In genomic region chr14:103711516-103712431, GRCh38 we compare ENCODE assay signal across 11 cellular contexts. TPM values are rescaled to one million over a fixed set of nuclear protein-coding genes. Genes with fewer than 3 reads are reported as not detected.
DNase-seq lines count a peak whose midpoint lies in the region; TF ChIP-seq lines count a peak whose summit lies in the region.
"Had no signal": no experiment of that assay in that cellular context is flagged by ENCODE, and none has a peak within 500 bp of the region (broad histone marks: within the 10 kb centered on the region; RNA-seq: fewer than 3 reads in every experiment).

No MANE protein-coding gene starts in this region.

- intact Hi-C loops in A673 (cut with micrococcal nuclease; ENCODE audit: unreplicated experiment): no loop called here

- no peaks in the 10 kb centered on the region for H3K36me3 Mint-ChIP-seq in nephron (ENCODE audit: low read depth)

- peak overlapping the region; percentile 67 for H3K27ac ChIP-seq in A673 (ENCODE audit: low read depth, low read length, poor library complexity, severe bottlenecking)
- H3K27ac ChIP-seq in duodenal mucosa (ENCODE audit: low read depth, low read length): peak overlapping the region; percentile 14

- no peaks in the 10 kb centered on the region for H3K9me2 ChIP-seq in Loucy (replicated peaks; ENCODE audit: low read depth, low read length)

- H3K36me3 ChIP-seq in A673 (ENCODE audit: insufficient read depth, low read length, poor library complexity, severe bottlenecking) (peaks cover 42% of the 10 kb centered on the region), Loucy (ENCODE audit: insufficient read depth, low read length) (peaks cover 20% of the 10 kb centered on the region; the same call in 1 of the 2 replicates), duodenal mucosa (ENCODE audit: control insufficient read depth in 1 of 2, insufficient read depth in 2 of 2, low read length in 2 of 2) (peaks cover 0 to 24% of the 10 kb centered on the region in 2 donors)

- H3K27ac Mint-ChIP-seq in nephron: peak overlapping the region in 1 of 3 experiments; percentile 26

- H3K4me1 ChIP-seq in A673 (ENCODE audit: insufficient read depth, low read length, poor library complexity, severe bottlenecking): peaks cover 24% of the 10 kb centered on the region
- peaks cover 12% of the 10 kb centered on the region for H3K4me1 ChIP-seq in Loucy (ENCODE audit: insufficient read depth, low read length, poor library complexity, severe bottlenecking)
- H3K4me1 ChIP-seq in duodenal mucosa (ENCODE audit: control insufficient read depth in 1 of 2, insufficient read depth in 2 of 2, low read length in 2 of 2): peaks cover 26 to 35% of the 10 kb centered on the region in 2 donors

- POLR2A ChIA-PET in A673 (lab: Charles Lee; ENCODE audit: low non-redundant PET): no interaction called here

- TF ChIP-seq CTCF in A673 (conservative IDR thresholded peaks at IDR 0.05; ENCODE audit: low read depth, low read length): no peak
- TF ChIP-seq CTCF in Loucy (conservative IDR thresholded peaks at IDR 0.05; ENCODE audit: low read length): no peak
- TF ChIP-seq CTCF in nephron (IDR thresholded peaks at IDR 0.05; ENCODE audit: unreplicated experiment in 3 of 3): no peak

- no peak overlapping the region for H3K9ac ChIP-seq in Loucy (ENCODE audit: low read depth, low read length, poor library complexity, severe bottlenecking)
- H3K9ac ChIP-seq in duodenal mucosa (ENCODE audit: low read depth in 1 of 2, low read length in 2 of 2): peak overlapping the region; percentile 4 to 28

- no peaks in the 10 kb centered on the region for H3K9me3 Mint-ChIP-seq in nephron
- H3K9me3 Mint-ChIP-seq: IgD-negative memory B cell had no signal

- no peaks in the 10 kb centered on the region for H3K27me3 Mint-ChIP-seq in nephron (ENCODE audit: low read depth)
- H3K27me3 Mint-ChIP-seq: IgD-negative memory B cell had no signal

- H2AFZ ChIP-seq in Loucy (ENCODE audit: low read length): no peak overlapping the region

- peak; percentile 58 for DNase-seq in A673 (ENCODE audit: low spot score)
- DNase-seq in glomerular visceral epithelial cell (ENCODE audit: extremely low spot score): no peak
- no peak for DNase-seq in GDM1 (lab: John Stamatoyannopoulos, UW)
- DNase-seq in middle frontal gyrus (ENCODE audit: extremely low spot score, low spot score): no peak
- DNase-seq in NCI-H1694 (lab: John Stamatoyannopoulos, UW): no peak
- DNase-seq: central memory CD4-positive, alpha-beta T cell; EL had no signal

- BruUV-seq in A673 (replicated peaks; lab: Mats Ljungman, UMichigan): no TSS peak

- CTCF ChIA-PET in A673 (lab: Charles Lee): no interaction called here

- H3K27me3 ChIP-seq in A673 (replicated peaks; ENCODE audit: insufficient read depth, low read depth, low read length, poor library complexity): no peaks in the 10 kb centered on the region
- H3K27me3 ChIP-seq in Loucy (ENCODE audit: insufficient read depth, low read length, poor library complexity, severe bottlenecking): no peaks in the 10 kb centered on the region
- H3K27me3 ChIP-seq in duodenal mucosa (ENCODE audit: control insufficient read depth in 1 of 2, insufficient read depth in 2 of 2, low read length in 2 of 2): no peaks in the 10 kb centered on the region

- peaks cover 31% of the 10 kb centered on the region for H3K79me2 ChIP-seq in Loucy (ENCODE audit: insufficient read depth, low read length)

- H3K4me2 ChIP-seq in Loucy (ENCODE audit: low read depth, low read length, poor library complexity, severe bottlenecking): peak overlapping the region; percentile 15

- no peaks in the 10 kb centered on the region for H3F3A ChIP-seq in Loucy (ENCODE audit: low read depth)

- peaks cover 15% of the 10 kb centered on the region for H3K4me1 Mint-ChIP-seq in nephron

- H3K4me3 ChIP-seq in A673 (ENCODE audit: low read depth, low read length, poor library complexity, severe bottlenecking) (no peak overlapping the region), Loucy (ENCODE audit: low read length, poor library complexity, severe bottlenecking) (no peak overlapping the region), duodenal mucosa (ENCODE audit: low read depth in 1 of 2, low read length in 2 of 2) (no peak overlapping the region)

- H4K20me1 ChIP-seq in Loucy (ENCODE audit: insufficient read depth, low read length, poor library complexity, severe bottlenecking): peaks cover 9% of the 10 kb centered on the region

- H3K9me3 ChIP-seq in A673 (ENCODE audit: low read depth, low read length, poor library complexity, severe bottlenecking) (no peaks in the 10 kb centered on the region), Loucy (ENCODE audit: insufficient read depth, low read depth, low read length) (no peaks in the 10 kb centered on the region), duodenal mucosa (ENCODE audit: control insufficient read depth in 1 of 2, low read length in 2 of 2) (no peaks in the 10 kb centered on the region)

- peak overlapping the region in 2 of 3 experiments; percentile 44 to 60 for H3K4me3 Mint-ChIP-seq in nephron

RNA-seq across cellular contexts. Expression of gene XRCC3, which starts 3.5 kb away (rescaled TPM):
- 82.1 and 91.8 TPM in 2 replicates for total RNA-seq in A673 (2021)

RNA-seq across cellular contexts. Expression of gene ZFYVE21, which starts 3.8 kb away (rescaled TPM):
- 35.7 and 38.6 TPM in 2 replicates for total RNA-seq in A673 (2021)
